Comparison of ENCODE assay signal across 10 cellular contexts in the genomic region with DNA sequence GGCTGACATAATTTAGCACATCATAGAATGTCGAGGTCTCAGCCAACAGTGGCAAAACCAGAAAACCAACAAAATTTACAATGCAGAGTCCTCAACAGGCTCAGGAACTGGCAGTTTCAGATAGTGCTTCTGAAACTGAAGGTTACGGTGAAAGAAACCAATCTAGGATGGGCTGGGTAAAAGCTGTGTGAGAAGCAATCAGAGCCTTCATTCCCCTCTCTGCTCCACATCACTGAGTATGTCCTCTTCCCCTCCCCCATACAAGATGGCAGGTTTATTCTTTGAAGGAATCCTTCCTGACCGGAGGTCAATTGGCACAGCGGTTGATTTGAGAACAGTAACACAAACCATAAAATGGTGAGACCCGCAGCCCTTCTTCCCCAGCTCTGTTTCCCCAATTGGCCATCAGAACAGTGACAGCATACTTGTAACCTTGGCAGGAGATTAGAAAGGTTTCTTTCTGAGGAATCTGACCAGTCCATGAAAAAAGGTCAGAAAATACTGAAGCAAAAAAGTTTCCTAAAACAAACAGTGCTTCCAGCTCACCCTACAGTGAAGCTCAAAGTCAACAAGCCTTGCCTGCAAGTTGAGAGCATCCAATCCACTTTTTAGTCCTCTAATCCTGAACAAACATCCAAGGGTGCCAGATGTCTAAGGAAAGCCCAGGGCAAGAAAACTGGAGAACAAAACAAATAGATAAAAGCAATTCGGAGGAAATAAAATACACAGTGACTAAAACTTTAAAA. TPM values are rescaled to one million over a fixed set of nuclear protein-coding genes. Genes with fewer than 3 reads are reported as not detected.
DNase-seq lines count a peak whose midpoint lies in the region; ATAC-seq and TF ChIP-seq lines count a peak whose summit lies in the region.
"Had no signal": no experiment of that assay in that cellular context is flagged by ENCODE, and none has a peak within 500 bp of the region (broad histone marks: within the 10 kb centered on the region; RNA-seq: fewer than 3 reads in every experiment).

No MANE protein-coding gene starts in this region.

- peak; percentile 81 to 82 for DNase-seq in Caco-2
- DNase-seq in activated T-helper 1 cell treated with anti-CD3 and anti-CD28 coated beads, Interleukin-12 subunit alpha, Interleukin-12 subunit beta, Interleukin-2, Interleukin-4 antibody, amounts not matched to agents 30 ng/mL and 10 ng/mL and 1 ng/mL, durations not matched to agents 14 hours and 24 hours and 36 hours (ENCODE audit: low spot score), result no peak
- DNase-seq in progenitor cell of endocrine pancreas (ENCODE audit: low spot score, unreplicated experiment), result no peak
- no peak for DNase-seq in COLO668 (lab: John Stamatoyannopoulos, UW; ENCODE audit: unreplicated experiment)
- no peak for DNase-seq in RKO (ENCODE audit: low spot score)
- no peak for DNase-seq in SK-N-SH
- DNase-seq: activated effector memory CD4-positive, alpha-beta T cell treated with anti-CD3 and anti-CD28 coated beads, Interleukin-2, amount 50 U/mL, for 16 hours; hypothalamus had no signal

- no TSS peak for BruUV-seq in Caco-2 (replicated peaks; lab: Mats Ljungman, UMichigan)

- ATAC-seq in GM19438 (IDR thresholded peaks at IDR 0.05; ENCODE audit: low read depth, unreplicated experiment) (peak; percentile 81), HG03159 (IDR thresholded peaks at IDR 0.05; ENCODE audit: unreplicated experiment) (peak; percentile 72)

- H3K36me3 ChIP-seq in Caco-2 (ENCODE audit: control insufficient read depth, insufficient read depth, low read length) (no peaks in the 10 kb centered on the region), SK-N-SH (replicated peaks in 1 of 2; ENCODE audit: control insufficient read depth in 1 of 2, insufficient read depth in 2 of 2, low read length in 1 of 2) (no peaks in the 10 kb centered on the region)

- no peak for TF ChIP-seq CTCF in Caco-2 (IDR thresholded peaks at IDR 0.05; ENCODE audit: insufficient read depth in 1 of 2, low read depth in 1 of 2, low read length in 1 of 2, severe bottlenecking in 1 of 2, unreplicated experiment in 1 of 2)
- no peak for TF ChIP-seq CTCF in progenitor cell of endocrine pancreas (IDR thresholded peaks at IDR 0.05; ENCODE audit: unreplicated experiment)
- no peak for TF ChIP-seq CTCF in SK-N-SH (IDR thresholded peaks at IDR 0.05)

- CTCF ChIA-PET in Caco-2 (lab: Charles Lee) (interaction anchor here (0.7 to 1.3 kb wide), 5 partner anchors 39 to 592 kb away, joined by 3 read pairs; no protein-coding TSS in a partner anchor), SK-N-SH (lab: Yijun Ruan, JAX) (no interaction called here)

- H3K36me3 Mint-ChIP-seq in Caco-2 (ENCODE audit: insufficient read depth, unreplicated experiment) (peaks cover 7% of the 10 kb centered on the region), progenitor cell of endocrine pancreas (ENCODE audit: insufficient read depth) (no peaks in the 10 kb centered on the region)
- H3K36me3 Mint-ChIP-seq in activated T-helper 1 cell treated with anti-CD3 and anti-CD28 coated beads, Interleukin-12 subunit alpha, Interleukin-12 subunit beta, Interleukin-2, Interleukin-4 antibody, amounts not matched to agents 30 ng/mL and 10 ng/mL and 1 ng/mL, durations not matched to agents 14 hours and 24 hours and 36 hours (ENCODE audit: low read depth), result peaks cover 4% of the 10 kb centered on the region

- no peaks in the 10 kb centered on the region for H4K20me1 ChIP-seq in SK-N-SH (ENCODE audit: insufficient read depth)

- no peak overlapping the region for H2AFZ ChIP-seq in SK-N-SH (ENCODE audit: low read depth)

- H3K27me3 ChIP-seq in Caco-2 (replicated peaks; ENCODE audit: control insufficient read depth, insufficient read depth, low read length) (no peaks in the 10 kb centered on the region), SK-N-SH (ENCODE audit: insufficient read depth) (peaks cover 11% of the 10 kb centered on the region)

- H3K27ac Mint-ChIP-seq in Caco-2 (ENCODE audit: unreplicated experiment) (peak overlapping the region; percentile 78), progenitor cell of endocrine pancreas (no peak overlapping the region)
- no peak overlapping the region for H3K27ac Mint-ChIP-seq in activated T-helper 1 cell treated with anti-CD3 and anti-CD28 coated beads, Interleukin-12 subunit alpha, Interleukin-12 subunit beta, Interleukin-2, Interleukin-4 antibody, amounts not matched to agents 30 ng/mL and 10 ng/mL and 1 ng/mL, durations not matched to agents 14 hours and 24 hours and 36 hours

- H3K9me3 Mint-ChIP-seq in Caco-2 (ENCODE audit: unreplicated experiment) (peaks cover 14% of the 10 kb centered on the region), progenitor cell of endocrine pancreas (ENCODE audit: low read depth) (peaks cover 7% of the 10 kb centered on the region)
- H3K9me3 Mint-ChIP-seq in activated T-helper 1 cell treated with anti-CD3 and anti-CD28 coated beads, Interleukin-12 subunit alpha, Interleukin-12 subunit beta, Interleukin-2, Interleukin-4 antibody, amounts not matched to agents 30 ng/mL and 10 ng/mL and 1 ng/mL, durations not matched to agents 14 hours and 24 hours and 36 hours, result peaks cover 4% of the 10 kb centered on the region

- H3K4me1 Mint-ChIP-seq in Caco-2 (ENCODE audit: low read depth, unreplicated experiment) (peaks cover 30% of the 10 kb centered on the region), progenitor cell of endocrine pancreas (ENCODE audit: low read depth) (peaks cover 17% of the 10 kb centered on the region)
- peaks cover 66% of the 10 kb centered on the region for H3K4me1 Mint-ChIP-seq in activated T-helper 1 cell treated with anti-CD3 and anti-CD28 coated beads, Interleukin-12 subunit alpha, Interleukin-12 subunit beta, Interleukin-2, Interleukin-4 antibody, amounts not matched to agents 30 ng/mL and 10 ng/mL and 1 ng/mL, durations not matched to agents 14 hours and 24 hours and 36 hours (ENCODE audit: low read depth)

- H3K9me2 ChIP-seq in SK-N-SH, result no peaks in the 10 kb centered on the region

- H3K4me3 ChIP-seq in Caco-2 (ENCODE audit: low read depth, low read length) (no peak overlapping the region), SK-N-SH (ENCODE audit: low read depth in 2 of 2, low read length in 1 of 2) (no peak overlapping the region)

- H3K4me1 ChIP-seq in Caco-2 (peaks cover 56% of the 10 kb centered on the region), SK-N-SH (ENCODE audit: control insufficient read depth in 1 of 2, insufficient read depth in 2 of 2, low read depth in 1 of 2, low read length in 1 of 2) (no peaks in the 10 kb centered on the region)

- no peak overlapping the region for H3K4me2 ChIP-seq in SK-N-SH

- no peak for TF ChIP-seq RAD21 in SK-N-SH (IDR thresholded peaks at IDR 0.05; ENCODE audit: low read length)

- no peak overlapping the region for H3K9ac ChIP-seq in SK-N-SH

- H3K27me3 Mint-ChIP-seq in Caco-2 (ENCODE audit: insufficient read depth, unreplicated experiment), result no peaks in the 10 kb centered on the region
- H3K27me3 Mint-ChIP-seq in activated T-helper 1 cell treated with anti-CD3 and anti-CD28 coated beads, Interleukin-12 subunit alpha, Interleukin-12 subunit beta, Interleukin-2, Interleukin-4 antibody, amounts not matched to agents 30 ng/mL and 10 ng/mL and 1 ng/mL, durations not matched to agents 14 hours and 24 hours and 36 hours (ENCODE audit: insufficient read depth), result peaks cover 3% of the 10 kb centered on the region
- H3K27me3 Mint-ChIP-seq in progenitor cell of endocrine pancreas, result no peaks in the 10 kb centered on the region

- no peaks in the 10 kb centered on the region for H3F3A ChIP-seq in SK-N-SH (replicated peaks; ENCODE audit: insufficient read depth)

- H3K9me3 ChIP-seq in Caco-2, result peaks cover 8% of the 10 kb centered on the region
- no peaks in the 10 kb centered on the region for H3K9me3 ChIP-seq in SK-N-SH

- H3K4me3 Mint-ChIP-seq in Caco-2 (ENCODE audit: unreplicated experiment) (peak overlapping the region; percentile 39), progenitor cell of endocrine pancreas (ENCODE audit: low read depth) (no peak overlapping the region)
- H3K4me3 Mint-ChIP-seq in activated T-helper 1 cell treated with anti-CD3 and anti-CD28 coated beads, Interleukin-12 subunit alpha, Interleukin-12 subunit beta, Interleukin-2, Interleukin-4 antibody, amounts not matched to agents 30 ng/mL and 10 ng/mL and 1 ng/mL, durations not matched to agents 14 hours and 24 hours and 36 hours, result peak overlapping the region; percentile 6

- intact Hi-C loops in Caco-2 (cut with micrococcal nuclease; ENCODE audit: unreplicated experiment), result loop anchor here (1.0 to 5.0 kb wide), 4 partner anchors 54 to 113 kb away; a partner anchor contains a TSS
- intact Hi-C loops in activated T-helper 1 cell treated with anti-CD3 and anti-CD28 coated beads, Interleukin-12 subunit alpha, Interleukin-12 subunit beta, Interleukin-2, Interleukin-4 antibody, amounts not matched to agents 30 ng/mL and 10 ng/mL and 1 ng/mL, durations not matched to agents 14 hours and 24 hours and 36 hours (cut with micrococcal nuclease), result loop anchor here (10.0 kb wide), 4 partner anchors 682 to 1318 kb away; a partner anchor contains a TSS

- no peak for TF ChIP-seq EP300 in SK-N-SH (IDR thresholded peaks at IDR 0.05; ENCODE audit: borderline replicate concordance in 1 of 2, low read depth in 1 of 2, low read length in 1 of 2)

- no peak overlapping the region for H3K27ac ChIP-seq in SK-N-SH (ENCODE audit: low read depth in 2 of 2, low read length in 1 of 2)

- 5% methylated on average over 6 of the region's 6 CpGs for WGBS in SK-N-SH (ENCODE audit: low lambda C conversion rate)

- POLR2A ChIA-PET in Caco-2 (lab: Charles Lee) (interaction anchor here (0.6 kb wide), 1 partner anchor 10 kb away, joined by 4 read pairs; no protein-coding TSS in a partner anchor), SK-N-SH (lab: Yijun Ruan, JAX) (no interaction called here)

- H3K79me2 ChIP-seq in SK-N-SH (ENCODE audit: insufficient read depth), result no peaks in the 10 kb centered on the region

TF ChIP-seq in SK-N-SH, 30 proteins besides CTCF, POLR2A, EP300 and RAD21 (continues in another document):
- TF ChIP-seq TEAD4 (IDR thresholded peaks at IDR 0.05; ENCODE audit: borderline replicate concordance, insufficient read depth), result no peak

RNA-seq across cellular contexts. Expression of a gene that starts 53.9 kb away (rescaled TPM):
- total RNA-seq in Caco-2 (2022), result not detected in 2 replicates
- 0.32 and 0.54 TPM in 2 replicates for total RNA-seq in activated T-helper 1 cell treated with anti-CD3 and anti-CD28 coated beads, Interleukin-12 subunit alpha, Interleukin-12 subunit beta, Interleukin-2, Interleukin-4 antibody, amounts not matched to agents 30 ng/mL and 10 ng/mL and 1 ng/mL, durations not matched to agents 14 hours and 24 hours and 36 hours
- total RNA-seq in progenitor cell of endocrine pancreas, result not detected in 2 replicates
- 13.6 and 20.5 TPM in 2 replicates for polyA plus RNA-seq in SK-N-SH (2012; rRNA removed)
- 15.4 and 22.0 TPM in 2 replicates for polyA plus RNA-seq in SK-N-SH (2012; cell fraction: cytosol; rRNA removed)
- polyA plus RNA-seq in SK-N-SH (2012; cell fraction: nucleus; rRNA removed), result 59.0 and 64.8 TPM in 2 replicates

Comparison
In these comparisons a context has a peak if more than half of its experiments do, and no peak if none do; other contexts are left out.
1. DNase-seq: peak in Caco-2 (2 of 2); none in activated T-helper 1 cell treated with anti-CD3 and anti-CD28 coated beads, Interleukin-12 subunit alpha, Interleukin-12 subunit beta, Interleukin-2, Interleukin-4 antibody, amounts not matched to agents 30 ng/mL and 10 ng/mL and 1 ng/mL, durations not matched to agents 14 hours and 24 hours and 36 hours (single experiment), progenitor cell of endocrine pancreas (single experiment), COLO668 (single experiment), RKO (single experiment) and SK-N-SH (single experiment).